Comparison of ENCODE assay signal across 2 cellular contexts in genomic region chr16:84667600-84668309, GRCh38.
TF ChIP-seq lines count a peak whose summit lies in the region.

No MANE protein-coding gene starts in this region.

TF ChIP-seq in GM23338, 12 proteins besides CTCF, POLR2A, EP300 and RAD21 (continued from another document):
- TF ChIP-seq STAT1 (IDR thresholded peaks at IDR 0.05; ENCODE audit: unreplicated experiment) (no peak), JUNB (IDR thresholded peaks at IDR 0.05; ENCODE audit: unreplicated experiment) (no peak), EZH2 (IDR thresholded peaks at IDR 0.05; ENCODE audit: low read depth, unreplicated experiment) (no peak), ETS1 (IDR thresholded peaks at IDR 0.05) (no peak), NANOG (IDR thresholded peaks at IDR 0.05; ENCODE audit: borderline replicate concordance) (no peak), POLR2AphosphoS5 (IDR thresholded peaks at IDR 0.05; ENCODE audit: low read depth) (no peak), ZNF114 (CRISPR knock-in tag; IDR thresholded peaks at IDR 0.05) (no peak), REST (IDR thresholded peaks at IDR 0.05; ENCODE audit: unreplicated experiment) (no peak), CREB1 (CRISPR knock-in tag; IDR thresholded peaks at IDR 0.05; ENCODE audit: low read depth) (no peak), ZNF331 (CRISPR knock-in tag; IDR thresholded peaks at IDR 0.05; ENCODE audit: low read depth) (no peak), ZNF462 (CRISPR knock-in tag; IDR thresholded peaks at IDR 0.05) (no peak)
TF ChIP-seq in GM23338: peak in this region for 0.

TF ChIP-seq in SK-N-SH, 30 proteins besides CTCF, POLR2A, EP300 and RAD21 (continued from another document):
- TF ChIP-seq USF2 (IDR thresholded peaks at IDR 0.05; ENCODE audit: borderline replicate concordance, low read depth, low read length) (no peak), ELF1 (IDR thresholded peaks at IDR 0.05) (no peak), MEF2A (IDR thresholded peaks at IDR 0.05; ENCODE audit: borderline replicate concordance, low read depth) (no peak), SIN3A (IDR thresholded peaks at IDR 0.05; ENCODE audit: borderline replicate concordance, low read depth, low read length) (no peak), NFIC (IDR thresholded peaks at IDR 0.05; ENCODE audit: borderline replicate concordance) (no peak), TAF1 (IDR thresholded peaks at IDR 0.05; ENCODE audit: borderline replicate concordance, low read depth, low read length) (no peak), ZBTB33 (IDR thresholded peaks at IDR 0.05; ENCODE audit: borderline replicate concordance, low read depth) (no peak), FOSL2 (IDR thresholded peaks at IDR 0.05; ENCODE audit: borderline replicate concordance, low read depth) (no peak), RFX5 (IDR thresholded peaks at IDR 0.05; ENCODE audit: low read length) (no peak), FOXJ3 (CRISPR knock-in tag; IDR thresholded peaks at IDR 0.05) (peak; percentile 72; the same call in 1 of the 2 replicates), RCOR1 (IDR thresholded peaks at IDR 0.05; ENCODE audit: low read length) (peak; percentile 93), PBX3 (IDR thresholded peaks at IDR 0.05) (no peak), EZH2phosphoT487 (IDR thresholded peaks at IDR 0.05; ENCODE audit: borderline replicate concordance, low read depth) (no peak), REST (IDR thresholded peaks at IDR 0.05; ENCODE audit: low read depth, low read length) (no peak), MXI1 (IDR thresholded peaks at IDR 0.05; ENCODE audit: low read depth, low read length) (no peak), USF1 (IDR thresholded peaks at IDR 0.05; ENCODE audit: borderline replicate concordance, low read depth) (no peak), RXRA (IDR thresholded peaks at IDR 0.05; ENCODE audit: borderline replicate concordance, low read depth) (no peak), GATA2 (CRISPR knock-in tag; IDR thresholded peaks at IDR 0.05) (peak; percentile 54), YY1 (IDR thresholded peaks at IDR 0.05; ENCODE audit: low read depth) (no peak), IRF3 (IDR thresholded peaks at IDR 0.05; ENCODE audit: low read depth, low read length) (no peak), FOXM1 (IDR thresholded peaks at IDR 0.05; ENCODE audit: low read depth) (no peak), JUND (IDR thresholded peaks at IDR 0.05) (no peak), CHD2 (IDR thresholded peaks at IDR 0.05; ENCODE audit: low read length, partially characterized antibody) (peak; percentile 65), SMC3 (IDR thresholded peaks at IDR 0.05; ENCODE audit: low read depth, low read length) (no peak), NRF1 (IDR thresholded peaks at IDR 0.05; ENCODE audit: low read depth, low read length) (no peak), MAX (IDR thresholded peaks at IDR 0.05; ENCODE audit: low read depth) (no peak), TEAD4 (IDR thresholded peaks at IDR 0.05; ENCODE audit: borderline replicate concordance, insufficient read depth) (peak; percentile 21; the same call in 1 of the 2 replicates), GABPA (IDR thresholded peaks at IDR 0.05; ENCODE audit: low read depth) (no peak), POLR2AphosphoS5 (IDR thresholded peaks at IDR 0.05; ENCODE audit: low read depth, low read length) (0 out of 2 replicates have a peak, but pooled peaks have one; percentile 16)
